In the genomic region with DNA sequence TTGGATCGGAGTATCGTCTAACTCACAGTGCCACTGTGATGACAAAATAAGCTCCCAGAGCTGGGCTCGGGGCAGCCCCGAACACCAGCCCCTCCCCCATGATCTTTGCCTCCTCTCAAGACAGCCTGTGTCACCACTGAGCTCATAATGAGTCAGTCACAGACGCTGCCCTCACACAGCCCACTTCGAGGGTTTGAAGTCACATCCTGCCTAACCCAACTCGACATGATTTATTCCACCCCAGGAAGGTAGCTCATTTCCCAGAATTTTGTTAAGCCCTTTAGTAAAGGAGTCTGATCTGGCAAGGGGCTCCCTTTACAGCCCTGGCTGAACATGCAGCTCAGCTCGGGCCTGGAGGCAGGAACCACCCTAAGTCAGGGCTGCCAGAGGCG, we compare ENCODE assay signal across 7 cellular contexts. TPM values are rescaled to one million over a fixed set of nuclear protein-coding genes. Genes with fewer than 3 reads are reported as not detected.
DNase-seq lines count a peak whose midpoint lies in the region; ATAC-seq and TF ChIP-seq lines count a peak whose summit lies in the region.

No MANE protein-coding gene starts in this region.

- ATAC-seq in GM23338 (no peak), HG03469 (IDR thresholded peaks at IDR 0.05; ENCODE audit: unreplicated experiment) (no peak), GM21737 (IDR thresholded peaks at IDR 0.05; ENCODE audit: unreplicated experiment) (no peak)

- peak overlapping the region; percentile 68; the same call in 1 of the 2 replicates for H3K4me2 ChIP-seq in GM23338

- peaks cover 21% of the 10 kb centered on the region for H3F3A ChIP-seq in GM23338 (replicated peaks; ENCODE audit: low read depth)

- peaks cover 95% of the 10 kb centered on the region for H3K79me2 ChIP-seq in GM23338 (replicated peaks; ENCODE audit: insufficient read depth)

- H2AFZ ChIP-seq in GM23338 = no peak overlapping the region

- H3K27ac ChIP-seq in GM23338 (ENCODE audit: low read depth) = 0 out of 2 replicates have a peak overlapping the region, but pooled peaks have one; percentile 99

- H3K4me3 ChIP-seq in GM23338 = no peak overlapping the region

- H3K36me3 Mint-ChIP-seq in GM23338 (ENCODE audit: low read depth) = peaks cover 7% of the 10 kb centered on the region
- H3K36me3 Mint-ChIP-seq in activated naive CD8-positive, alpha-beta T cell treated with anti-CD3 and anti-CD28 coated beads for 36 hours = peaks cover 50% of the 10 kb centered on the region

- peaks cover 94% of the 10 kb centered on the region for H3K4me1 ChIP-seq in GM23338 (ENCODE audit: insufficient read depth)

- peaks cover 90% of the 10 kb centered on the region for H3K4me1 Mint-ChIP-seq in GM23338
- peaks cover 93% of the 10 kb centered on the region for H3K4me1 Mint-ChIP-seq in activated naive CD8-positive, alpha-beta T cell treated with anti-CD3 and anti-CD28 coated beads for 36 hours

- H3K27me3 ChIP-seq in GM23338 (ENCODE audit: insufficient read depth) = no peaks in the 10 kb centered on the region

- no peaks in the 10 kb centered on the region for H3K9me2 ChIP-seq in GM23338 (ENCODE audit: insufficient read depth)

- no peaks in the 10 kb centered on the region for H3K36me3 ChIP-seq in GM23338 (ENCODE audit: insufficient read depth)

- peak overlapping the region; percentile 84 for H3K27ac Mint-ChIP-seq in GM23338
- peak overlapping the region; percentile 89 for H3K27ac Mint-ChIP-seq in activated naive CD8-positive, alpha-beta T cell treated with anti-CD3 and anti-CD28 coated beads for 36 hours

- peaks cover 26% of the 10 kb centered on the region for H4K20me1 ChIP-seq in GM23338 (replicated peaks; ENCODE audit: insufficient read depth)

- no peak overlapping the region for H3K4me3 Mint-ChIP-seq in GM23338
- H3K4me3 Mint-ChIP-seq in activated naive CD8-positive, alpha-beta T cell treated with anti-CD3 and anti-CD28 coated beads for 36 hours = peak overlapping the region; percentile 76

- DNase-seq in GM23338 (ENCODE audit: low spot score) (no peak), SW 1271 (lab: John Stamatoyannopoulos, UW) (peak; percentile 83 to 86), iris pigment epithelial cell (ENCODE audit: low read depth) (peak; percentile 94)
- peak; percentile 89 for DNase-seq in activated naive CD8-positive, alpha-beta T cell treated with anti-CD3 and anti-CD28 coated beads for 36 hours
- peak; percentile 93 for DNase-seq in stimulated activated CD4-positive, alpha-beta T cell treated with anti-CD3 and anti-CD28 coated beads, Interleukin-1b, Interleukin-23, amount 100 ng/mL, for 48 hours

- H3K27me3 Mint-ChIP-seq in GM23338 (ENCODE audit: insufficient read depth, low read depth, poor library complexity) = peaks cover 22% of the 10 kb centered on the region
- no peaks in the 10 kb centered on the region for H3K27me3 Mint-ChIP-seq in activated naive CD8-positive, alpha-beta T cell treated with anti-CD3 and anti-CD28 coated beads for 36 hours

- no peak for TF ChIP-seq CTCF in GM23338 (conservative IDR thresholded peaks at IDR 0.05; ENCODE audit: low read depth in 2 of 2)

- H3K9me3 Mint-ChIP-seq in GM23338 = no peaks in the 10 kb centered on the region
- H3K9me3 Mint-ChIP-seq in activated naive CD8-positive, alpha-beta T cell treated with anti-CD3 and anti-CD28 coated beads for 36 hours = no peaks in the 10 kb centered on the region

TF ChIP-seq in GM23338, 12 proteins besides CTCF, POLR2A, EP300 and RAD21:
- TF ChIP-seq, protein P1, sequence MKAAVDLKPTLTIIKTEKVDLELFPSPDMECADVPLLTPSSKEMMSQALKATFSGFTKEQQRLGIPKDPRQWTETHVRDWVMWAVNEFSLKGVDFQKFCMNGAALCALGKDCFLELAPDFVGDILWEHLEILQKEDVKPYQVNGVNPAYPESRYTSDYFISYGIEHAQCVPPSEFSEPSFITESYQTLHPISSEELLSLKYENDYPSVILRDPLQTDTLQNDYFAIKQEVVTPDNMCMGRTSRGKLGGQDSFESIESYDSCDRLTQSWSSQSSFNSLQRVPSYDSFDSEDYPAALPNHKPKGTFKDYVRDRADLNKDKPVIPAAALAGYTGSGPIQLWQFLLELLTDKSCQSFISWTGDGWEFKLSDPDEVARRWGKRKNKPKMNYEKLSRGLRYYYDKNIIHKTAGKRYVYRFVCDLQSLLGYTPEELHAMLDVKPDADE (IDR thresholded peaks at IDR 0.05) = no peak
- peak; percentile 36; the same call in 1 of the 2 replicates for TF ChIP-seq CREB1 (CRISPR knock-in tag; IDR thresholded peaks at IDR 0.05; ENCODE audit: low read depth)
TF ChIP-seq in GM23338: peak in this region for 1.

RNA-seq across cellular contexts. Expression of a gene that starts 22.8 kb away (rescaled TPM):
- 204 and 233 TPM in 2 replicates for total RNA-seq in GM23338 (2014; rRNA removed; shearing (Covaris generic))
- polyA plus RNA-seq in GM23338 (2016; fragmentation: Nextera tagmentation; extraction: Ambion mirVana) = 55.4 and 58.4 TPM in 2 replicates
- total RNA-seq in activated naive CD8-positive, alpha-beta T cell treated with anti-CD3 and anti-CD28 coated beads for 36 hours = 100 to 1,000 TPM; 551 to 554 TPM
